Comparison of ENCODE assay signal across 1 cellular context in the genomic region with DNA sequence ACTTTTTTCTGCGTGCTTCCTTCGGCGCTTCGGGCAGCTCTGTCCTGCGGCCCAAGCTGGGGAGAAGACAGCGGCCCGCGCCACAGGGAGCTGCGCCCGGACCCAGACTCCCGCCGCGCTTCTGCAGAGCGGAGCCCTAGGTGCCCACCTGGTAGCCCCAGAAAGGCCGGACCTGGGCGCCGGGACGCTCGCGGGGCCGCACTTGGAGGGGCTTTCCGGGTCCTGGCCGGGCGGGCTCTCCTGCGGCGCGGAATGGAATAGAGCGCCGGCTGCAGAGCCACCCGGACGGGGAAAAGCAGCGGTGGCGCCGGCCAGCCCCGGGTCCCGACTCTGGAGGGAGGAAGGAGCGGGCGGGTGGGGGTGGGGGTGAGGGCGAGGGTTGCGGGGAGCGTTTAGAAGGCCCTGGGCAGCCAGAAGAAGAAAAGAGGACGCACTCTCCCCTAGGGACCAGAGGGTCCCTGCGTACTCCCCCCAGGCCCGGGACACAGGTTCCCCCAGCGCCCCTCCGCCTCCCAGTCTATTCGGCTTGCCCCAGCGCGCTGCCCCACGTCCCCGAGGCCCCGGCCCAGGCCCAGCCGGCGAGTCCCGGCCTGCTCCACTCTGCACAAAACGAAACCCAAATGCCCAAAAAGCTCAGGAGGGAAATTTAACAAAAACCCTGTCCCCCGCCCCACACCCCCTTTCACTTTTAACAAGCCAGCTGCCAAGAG.
TF ChIP-seq lines count a peak whose summit lies in the region.

No MANE protein-coding gene starts in this region.

TF ChIP-seq in GM23338, 12 proteins besides CTCF, POLR2A, EP300 and RAD21 (continued from another document):
- TF ChIP-seq, protein P1, sequence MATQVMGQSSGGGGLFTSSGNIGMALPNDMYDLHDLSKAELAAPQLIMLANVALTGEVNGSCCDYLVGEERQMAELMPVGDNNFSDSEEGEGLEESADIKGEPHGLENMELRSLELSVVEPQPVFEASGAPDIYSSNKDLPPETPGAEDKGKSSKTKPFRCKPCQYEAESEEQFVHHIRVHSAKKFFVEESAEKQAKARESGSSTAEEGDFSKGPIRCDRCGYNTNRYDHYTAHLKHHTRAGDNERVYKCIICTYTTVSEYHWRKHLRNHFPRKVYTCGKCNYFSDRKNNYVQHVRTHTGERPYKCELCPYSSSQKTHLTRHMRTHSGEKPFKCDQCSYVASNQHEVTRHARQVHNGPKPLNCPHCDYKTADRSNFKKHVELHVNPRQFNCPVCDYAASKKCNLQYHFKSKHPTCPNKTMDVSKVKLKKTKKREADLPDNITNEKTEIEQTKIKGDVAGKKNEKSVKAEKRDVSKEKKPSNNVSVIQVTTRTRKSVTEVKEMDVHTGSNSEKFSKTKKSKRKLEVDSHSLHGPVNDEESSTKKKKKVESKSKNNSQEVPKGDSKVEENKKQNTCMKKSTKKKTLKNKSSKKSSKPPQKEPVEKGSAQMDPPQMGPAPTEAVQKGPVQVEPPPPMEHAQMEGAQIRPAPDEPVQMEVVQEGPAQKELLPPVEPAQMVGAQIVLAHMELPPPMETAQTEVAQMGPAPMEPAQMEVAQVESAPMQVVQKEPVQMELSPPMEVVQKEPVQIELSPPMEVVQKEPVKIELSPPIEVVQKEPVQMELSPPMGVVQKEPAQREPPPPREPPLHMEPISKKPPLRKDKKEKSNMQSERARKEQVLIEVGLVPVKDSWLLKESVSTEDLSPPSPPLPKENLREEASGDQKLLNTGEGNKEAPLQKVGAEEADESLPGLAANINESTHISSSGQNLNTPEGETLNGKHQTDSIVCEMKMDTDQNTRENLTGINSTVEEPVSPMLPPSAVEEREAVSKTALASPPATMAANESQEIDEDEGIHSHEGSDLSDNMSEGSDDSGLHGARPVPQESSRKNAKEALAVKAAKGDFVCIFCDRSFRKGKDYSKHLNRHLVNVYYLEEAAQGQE (IDR thresholded peaks at IDR 0.05; ENCODE audit: unreplicated experiment) = no peak
TF ChIP-seq in GM23338: peak in this region for 1.
